Comparison of ENCODE assay signal across 14 cellular contexts in the genomic region with DNA sequence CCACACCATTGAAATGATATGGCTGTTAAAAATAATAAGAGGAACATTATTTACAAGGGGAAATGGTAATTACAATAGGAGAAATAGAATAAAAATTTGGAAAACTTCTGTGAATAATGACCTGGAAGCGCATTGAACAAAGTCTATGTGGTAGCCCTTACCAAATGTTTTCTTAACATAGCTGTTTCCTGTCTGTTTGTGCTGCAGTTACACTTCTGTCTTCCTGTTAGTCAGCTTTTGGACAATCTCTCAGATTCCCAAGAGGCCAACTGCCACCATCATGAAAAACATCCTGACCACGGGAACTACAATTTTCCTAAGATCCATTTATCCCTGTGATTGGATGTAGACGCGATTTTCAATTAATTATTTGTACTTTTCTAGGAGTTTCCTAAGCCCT.
DNase-seq lines count a peak whose midpoint lies in the region; ATAC-seq, FAIRE-seq and TF ChIP-seq lines count a peak whose summit lies in the region.
"Had no signal": no experiment of that assay in that cellular context is flagged by ENCODE, and none has a peak within 500 bp of the region (broad histone marks: within the 10 kb centered on the region; RNA-seq: fewer than 3 reads in every experiment).

No MANE protein-coding gene starts in this region.

- no peak overlapping the region for H3K4me3 ChIP-seq in choroid plexus epithelial cell (ENCODE audit: low read depth, low read length)

- ATAC-seq in sciatic nerve: no peak

- H3K4me1 Mint-ChIP-seq in nephron: peaks cover 17% of the 10 kb centered on the region

- intact Hi-C loops in sciatic nerve (cut with DNase I): no loop called here

- peak; percentile 69 for DNase-seq in EH (ENCODE audit: low read depth)
- DNase-seq in NCI-H69 (lab: John Stamatoyannopoulos, UW): peak; percentile 1
- DNase-seq in choroid plexus epithelial cell (ENCODE audit: low read depth): peak; percentile 58
- no peak for DNase-seq in putamen (ENCODE audit: low spot score)
- no peak for DNase-seq in sciatic nerve (ENCODE audit: low spot score)
- no peak for DNase-seq in frontal cortex (ENCODE audit: low spot score in 2 of 2)
- DNase-seq in nucleus accumbens (lab: John Stamatoyannopoulos, UW): no peak
- DNase-seq: activated effector memory CD4-positive, alpha-beta T cell treated with anti-CD3 and anti-CD28 coated beads, Interleukin-2, amount 50 U/mL, for 16 hours; GDM1; NCI-H1092 treated with DMSO at 0.1 percent for 48 hours; stimulated activated CD4-positive, alpha-beta T cell treated with anti-CD3 and anti-CD28 coated beads, Interleukin-2, amount 100 ng/mL, for 48 hours; T-helper 9 cell had no signal

- no peak for FAIRE-seq in frontal cortex (lab: Jason Lieb, UNC)

- no peak overlapping the region for H3K4me3 Mint-ChIP-seq in nephron
- H3K4me3 Mint-ChIP-seq: CD14-positive monocyte had no signal

- peaks cover 26% of the 10 kb centered on the region for H3K9me3 Mint-ChIP-seq in nephron

- no peaks in the 10 kb centered on the region for H3K27me3 Mint-ChIP-seq in nephron (ENCODE audit: low read depth)

- peak overlapping the region; percentile 71 to 90 (median 78) for H3K27ac Mint-ChIP-seq in nephron

- H3K36me3 Mint-ChIP-seq in nephron (ENCODE audit: low read depth): peaks cover 14% of the 10 kb centered on the region

- TF ChIP-seq CTCF in choroid plexus epithelial cell (conservative IDR thresholded peaks at IDR 0.05; ENCODE audit: low read depth, low read length): no peak
- no peak for TF ChIP-seq CTCF in nephron (IDR thresholded peaks at IDR 0.05; ENCODE audit: unreplicated experiment in 3 of 3)

Comparison
In these comparisons a context has a peak if more than half of its experiments do, and no peak if none do; other contexts are left out.
1. DNase-seq: peak in EH (single experiment), NCI-H69 (single experiment) and choroid plexus epithelial cell (single experiment); none in putamen (single experiment), sciatic nerve (single experiment), frontal cortex (0 of 2) and nucleus accumbens (0 of 56).